ENCODE assay signal across 7 cellular contexts in the genomic region with DNA sequence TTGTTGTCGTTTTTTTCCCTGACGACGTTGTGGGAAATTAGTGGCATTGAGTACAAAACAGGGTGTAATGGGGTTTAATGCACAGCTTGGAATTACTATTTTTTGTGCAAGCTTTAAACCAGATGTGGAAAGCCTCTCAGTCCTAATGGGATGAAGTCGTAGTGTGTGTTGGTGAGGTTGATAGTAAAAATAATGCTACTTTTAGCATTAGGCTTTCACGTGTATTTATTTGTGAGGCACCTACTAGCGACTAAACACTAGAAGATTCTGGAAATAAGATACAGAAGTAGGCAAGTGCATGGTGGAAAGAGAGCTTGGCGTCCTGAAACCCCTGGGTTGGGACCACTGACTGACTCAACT. TPM values are rescaled to one million over a fixed set of nuclear protein-coding genes. Genes with fewer than 3 reads are reported as not detected.
DNase-seq lines count a peak whose midpoint lies in the region; ATAC-seq and TF ChIP-seq lines count a peak whose summit lies in the region.

No MANE protein-coding gene starts in this region.

- peaks cover 29 to 48% of the 10 kb centered on the region in 2 donors for H3K4me1 Mint-ChIP-seq in immature natural killer cell

- peaks cover 4% of the 10 kb centered on the region for H3K36me3 ChIP-seq in suprapubic skin

- peak overlapping the region; percentile 96 to 98 (median 98) for H3K27ac Mint-ChIP-seq in immature natural killer cell

- peaks cover 4 to 10% (median 5%) of the 10 kb centered on the region in 3 donors for H3K36me3 Mint-ChIP-seq in immature natural killer cell

- H3K4me3 ChIP-seq in suprapubic skin, result peak overlapping the region; percentile 62

- peak; percentile 3 for ATAC-seq in HG03460 (IDR thresholded peaks at IDR 0.05; ENCODE audit: unreplicated experiment)
- no peak for ATAC-seq in GM21367 (IDR thresholded peaks at IDR 0.05; ENCODE audit: unreplicated experiment)

- peaks cover 8 to 30% (median 14%) of the 10 kb centered on the region in 3 donors for H3K27me3 Mint-ChIP-seq in immature natural killer cell (ENCODE audit: low read depth in 3 of 3)

- H3K27ac ChIP-seq in adipose tissue (ENCODE audit: low read depth, low read length), result peak overlapping the region; percentile 40
- peak overlapping the region; percentile 30 for H3K27ac ChIP-seq in suprapubic skin

- no peaks in the 10 kb centered on the region for H3K27me3 ChIP-seq in suprapubic skin

- TF ChIP-seq CTCF in suprapubic skin (IDR thresholded peaks at IDR 0.05), result no peak

- TF ChIP-seq EP300 in suprapubic skin (IDR thresholded peaks at IDR 0.05), result no peak

- no peak for TF ChIP-seq POLR2A in suprapubic skin (IDR thresholded peaks at IDR 0.05)

- peaks cover 25% of the 10 kb centered on the region for H3K4me1 ChIP-seq in suprapubic skin

- no peaks in the 10 kb centered on the region for H3K9me3 ChIP-seq in suprapubic skin

- 26 to 33% (median 32%) methylated on average over 7 of the region's 7 CpGs for WGBS in adipose tissue, 3 donors
- WGBS in suprapubic skin, result 27% methylated on average over 7 of the region's 7 CpGs

- no peak for DNase-seq in immature natural killer cell
- no peak for DNase-seq in suprapubic skin (ENCODE audit: low spot score in 2 of 2)
- DNase-seq in NCI-H82 treated with DMSO at 0.1 percent for 48 hours (lab: John Stamatoyannopoulos, UW; ENCODE audit: unreplicated experiment), result no peak
- no peak for DNase-seq in hippocampal formation (lab: John Stamatoyannopoulos, UW)

- H3K4me3 Mint-ChIP-seq in immature natural killer cell, result peak overlapping the region; percentile 93 to 99 (median 96)

- peaks cover 0 to 2% (median 0%) of the 10 kb centered on the region in 6 donors for H3K9me3 Mint-ChIP-seq in immature natural killer cell

RNA-seq across cellular contexts. Expression of a gene that starts 0.6 kb away (rescaled TPM):
- polyA plus RNA-seq in adipose tissue, result 10 to 100 TPM in 1 of 3 donors, 1 to 10 TPM in 2; 5.2 to 13.4 (median 6.7) TPM
- polyA plus RNA-seq in immature natural killer cell, result 10 to 100 TPM; 15.5 to 27.7 (median 16.9) TPM
- total RNA-seq in suprapubic skin, result 10 to 100 TPM; 10.5 to 28.7 (median 13.5) TPM
